In the genomic region with DNA sequence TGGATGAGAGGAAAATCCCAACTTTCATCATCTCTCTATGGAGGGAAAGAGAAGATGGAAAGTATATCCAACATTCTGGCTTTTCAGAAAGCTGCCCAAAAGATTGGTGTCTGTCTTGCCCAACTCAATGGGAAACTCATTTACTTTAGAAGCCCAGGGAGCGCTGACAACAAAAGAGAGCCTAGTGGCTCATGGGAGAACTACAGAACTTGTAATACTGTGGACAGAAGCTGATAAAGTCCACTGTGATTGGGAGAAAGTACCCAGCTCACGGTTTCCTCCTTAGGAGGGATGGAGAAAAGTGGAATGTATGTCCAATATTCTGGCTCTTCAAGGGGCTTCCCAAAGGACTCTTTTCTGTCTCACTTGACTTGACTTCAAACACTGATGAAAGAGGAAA, we compare ENCODE assay signal across 14 cellular contexts.
"Had no signal": no experiment of that assay in that cellular context is flagged by ENCODE, and none has a peak within 500 bp of the region (broad histone marks: within the 10 kb centered on the region; RNA-seq: fewer than 3 reads in every experiment).

No MANE protein-coding gene starts in this region.

- H3K36me3 ChIP-seq: cardiac muscle cell, sigmoid colon had no signal

- H3K4me3 ChIP-seq: cardiac muscle cell, sigmoid colon, testis had no signal

- H3K27ac Mint-ChIP-seq: activated T-helper 1 cell treated with anti-CD3 and anti-CD28 coated beads, Interleukin-12 subunit alpha, Interleukin-12 subunit beta, Interleukin-2, Interleukin-4 antibody, amounts not matched to agents 30 ng/mL and 10 ng/mL and 1 ng/mL, durations not matched to agents 14 hours and 24 hours and 36 hours; nephron progenitor cell; stimulated activated naive CD8-positive, alpha-beta T cell treated with anti-CD3 and anti-CD28 coated beads, Interleukin-15, Interleukin-2, amounts not matched to agents 100 ng/mL and 50 ng/mL, for 24 hours had no signal

- H3K9me3 ChIP-seq: testis had no signal

- H3K27ac ChIP-seq: cardiac muscle cell, sigmoid colon, testis, VCaP had no signal

- H3K9me3 Mint-ChIP-seq: activated T-helper 1 cell treated with anti-CD3 and anti-CD28 coated beads, Interleukin-12 subunit alpha, Interleukin-12 subunit beta, Interleukin-2, Interleukin-4 antibody, amounts not matched to agents 30 ng/mL and 10 ng/mL and 1 ng/mL, durations not matched to agents 14 hours and 24 hours and 36 hours; stimulated activated naive CD8-positive, alpha-beta T cell treated with anti-CD3 and anti-CD28 coated beads, Interleukin-15, Interleukin-2, amounts not matched to agents 100 ng/mL and 50 ng/mL, for 24 hours had no signal

- H3K4me1 ChIP-seq: sigmoid colon, testis had no signal

- H3K27me3 Mint-ChIP-seq: stimulated activated naive CD8-positive, alpha-beta T cell treated with anti-CD3 and anti-CD28 coated beads, Interleukin-15, Interleukin-2, amounts not matched to agents 100 ng/mL and 50 ng/mL, for 24 hours had no signal

- H3K4me1 Mint-ChIP-seq: nephron progenitor cell had no signal

- H3K4me3 Mint-ChIP-seq: activated T-helper 1 cell treated with anti-CD3 and anti-CD28 coated beads, Interleukin-12 subunit alpha, Interleukin-12 subunit beta, Interleukin-2, Interleukin-4 antibody, amounts not matched to agents 30 ng/mL and 10 ng/mL and 1 ng/mL, durations not matched to agents 14 hours and 24 hours and 36 hours; nephron progenitor cell; stimulated activated naive CD8-positive, alpha-beta T cell treated with anti-CD3 and anti-CD28 coated beads, Interleukin-15, Interleukin-2, amounts not matched to agents 100 ng/mL and 50 ng/mL, for 24 hours had no signal

- DNase-seq: activated CD4-positive, alpha-beta T cell treated with anti-CD3 and anti-CD28 coated beads for 4 hours; activated naive CD4-positive, alpha-beta T cell treated with Interleukin-2 at 50 U/mL for 16 hours; kidney; left ventricle myocardium superior; nephron progenitor cell; sigmoid colon; stimulated activated CD4-positive, alpha-beta T cell treated with anti-CD3 and anti-CD28 coated beads, Interleukin-4, amount 100 ng/mL, for 1 hour; stimulated activated CD8-positive, alpha-beta memory T cell treated with anti-CD3 and anti-CD28 coated beads, Interleukin-4, amount 100 ng/mL, for 48 hours; T-helper 9 cell; testis had no signal

- H3K27me3 ChIP-seq: cardiac muscle cell, sigmoid colon, testis had no signal

- ATAC-seq: left ventricle myocardium superior had no signal
